27 cellular contexts compared by ENCODE assay signal in genomic region chr13:80137994-80138393, GRCh38.
"Had no signal": no experiment of that assay in that cellular context is flagged by ENCODE, and none has a peak within 500 bp of the region (broad histone marks: within the 10 kb centered on the region; RNA-seq: fewer than 3 reads in every experiment).

No MANE protein-coding gene starts in this region.

- H3K4me3 ChIP-seq: coronary artery, dorsolateral prefrontal cortex, esophagus muscularis mucosa, heart left ventricle had no signal

- H3K36me3 ChIP-seq: brain microvascular endothelial cell, esophagus muscularis mucosa, heart left ventricle, WERI-Rb-1 had no signal

- H3K9me3 ChIP-seq: esophagus muscularis mucosa, heart left ventricle had no signal

- FAIRE-seq: astrocyte, bronchial epithelial cell, frontal cortex had no signal

- H3K27ac ChIP-seq: brain microvascular endothelial cell, coronary artery, esophagus muscularis mucosa, WERI-Rb-1 had no signal

- DNase-seq: activated B cell treated with CpG ODN at 0.5 μM for 24 hours; activated CD4-positive, alpha-beta T cell treated with anti-CD3 and anti-CD28 coated beads for 48 hours; activated CD4-positive, alpha-beta T cell treated with anti-CD3 and anti-CD28 coated beads, Interleukin-2, amount 50 U/mL, for 1 hour; activated CD4-positive, alpha-beta T cell treated with anti-CD3 and anti-CD28 coated beads, Interleukin-2, amount 50 U/mL, for 48 hours; activated CD8-positive, alpha-beta memory T cell treated with anti-CD3 and anti-CD28 coated beads for 24 hours; activated CD8-positive, alpha-beta T cell treated with anti-CD3 and anti-CD28 coated beads for 36 hours; activated effector memory CD4-positive, alpha-beta T cell treated with Interleukin-2 at 50 U/mL for 16 hours; activated gamma-delta T cell treated with Interleukin-2 at 50 U/mL for 16 hours; activated naive CD4-positive, alpha-beta T cell treated with anti-CD3 and anti-CD28 coated beads, Interleukin-2, amount 50 U/mL, for 16 hours; activated naive CD4-positive, alpha-beta T cell treated with Interleukin-2 at 50 U/mL for 16 hours; activated T-cell treated with anti-CD3 and anti-CD28 coated beads, Interleukin-2, amount 50 U/mL, for 4 hours; amniotic stem cell; brain microvascular endothelial cell; dorsolateral prefrontal cortex; effector memory CD4-positive, alpha-beta T cell; erythroblast; glutamatergic neuron; heart left ventricle; T-helper 1 cell; T-helper 17 cell; T1000; WERI-Rb-1 had no signal

- H3K27me3 ChIP-seq: brain microvascular endothelial cell, dorsolateral prefrontal cortex, esophagus muscularis mucosa, heart left ventricle had no signal
